In the genomic region with DNA sequence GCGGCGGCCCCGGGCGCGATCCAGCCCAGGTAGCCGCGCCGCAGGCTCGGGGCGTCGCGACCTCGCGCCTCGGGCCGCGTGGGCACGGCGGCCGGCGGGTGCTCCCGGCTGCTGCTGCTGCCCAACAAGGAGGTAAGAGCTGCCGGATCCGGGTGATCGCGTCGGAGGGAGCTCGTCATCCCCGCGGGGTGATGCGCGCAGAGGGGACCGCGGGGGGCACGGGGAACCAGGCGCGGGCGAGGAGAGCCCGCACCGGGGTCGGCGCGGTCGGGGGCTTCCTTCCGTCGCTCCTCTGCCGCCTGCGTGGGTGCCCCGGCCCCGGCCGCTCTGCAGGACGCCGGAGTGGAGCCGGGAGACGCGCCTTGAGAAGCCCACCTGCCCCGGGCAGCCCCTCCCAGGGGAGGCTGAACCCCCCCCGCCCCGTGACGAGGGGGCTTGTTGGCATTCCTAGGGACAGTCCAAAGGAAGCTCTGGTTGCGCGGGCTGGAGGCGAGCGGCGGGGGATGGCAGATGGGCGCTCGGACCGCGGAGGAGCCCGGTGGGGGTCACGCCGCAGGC, we compare ENCODE assay signal across 8 cellular contexts.
DNase-seq lines count a peak whose midpoint lies in the region; ATAC-seq and TF ChIP-seq lines count a peak whose summit lies in the region.

No MANE protein-coding gene starts in this region.

- peak overlapping the region; percentile 94 for H3K4me2 ChIP-seq in Loucy (ENCODE audit: low read depth, low read length, poor library complexity, severe bottlenecking)

- H3K4me1 ChIP-seq in BE2C: peaks cover 9% of the 10 kb centered on the region; the same call in 1 of the 2 replicates
- peaks cover 45% of the 10 kb centered on the region for H3K4me1 ChIP-seq in Loucy (ENCODE audit: insufficient read depth, low read length, poor library complexity, severe bottlenecking)
- H3K4me1 ChIP-seq in body of pancreas: peaks cover 53% of the 10 kb centered on the region

- H3K36me3 ChIP-seq in BE2C: no peaks in the 10 kb centered on the region
- H3K36me3 ChIP-seq in Loucy (ENCODE audit: insufficient read depth, low read length): no peaks in the 10 kb centered on the region
- H3K36me3 ChIP-seq in body of pancreas (replicated peaks in 1 of 2; ENCODE audit: insufficient read depth in 1 of 2, low read depth in 2 of 2): no peaks in the 10 kb centered on the region

- TF ChIP-seq CTCF in BE2C (IDR thresholded peaks at IDR 0.05; ENCODE audit: low read depth, low read length) (no peak), Loucy (conservative IDR thresholded peaks at IDR 0.05; ENCODE audit: low read length) (no peak), body of pancreas (IDR thresholded peaks at IDR 0.05) (no peak)

- intact Hi-C loops in body of pancreas (cut with DNase I): loop anchor here (10.0 kb wide), 1 partner anchor 125 kb away; no protein-coding TSS in a partner anchor

- H3K27me3 ChIP-seq in BE2C: no peaks in the 10 kb centered on the region
- H3K27me3 ChIP-seq in Loucy (ENCODE audit: insufficient read depth, low read length, poor library complexity, severe bottlenecking): no peaks in the 10 kb centered on the region
- H3K27me3 ChIP-seq in body of pancreas: no peaks in the 10 kb centered on the region
- H3K27me3 ChIP-seq in layer of hippocampus (ENCODE audit: control insufficient read depth, insufficient read depth, low read length): no peaks in the 10 kb centered on the region

- H3K79me2 ChIP-seq in Loucy (ENCODE audit: insufficient read depth, low read length): peaks cover 51% of the 10 kb centered on the region

- ATAC-seq in GM21528 (IDR thresholded peaks at IDR 0.05; ENCODE audit: low FRiP score, unreplicated experiment) (peak; percentile 11), body of pancreas (peak; percentile 1), HG03571 (IDR thresholded peaks at IDR 0.05; ENCODE audit: unreplicated experiment) (no peak)

- H2AFZ ChIP-seq in Loucy (ENCODE audit: low read length): 0 out of 2 replicates have a peak overlapping the region, but pooled peaks have one; percentile 70

- H3K9ac ChIP-seq in Loucy (ENCODE audit: low read depth, low read length, poor library complexity, severe bottlenecking): peak overlapping the region; percentile 81

- H3F3A ChIP-seq in Loucy (ENCODE audit: low read depth): peaks cover 4% of the 10 kb centered on the region; the same call in 1 of the 2 replicates

- H3K9me3 ChIP-seq in BE2C (no peaks in the 10 kb centered on the region), Loucy (ENCODE audit: insufficient read depth, low read depth, low read length) (no peaks in the 10 kb centered on the region), body of pancreas (no peaks in the 10 kb centered on the region)

- no peaks in the 10 kb centered on the region for H3K9me2 ChIP-seq in Loucy (replicated peaks; ENCODE audit: low read depth, low read length)

- DNase-seq in BE2C (no peak), body of pancreas (peak in 1 of 4 donors; percentile 32), substantia nigra (lab: John Stamatoyannopoulos, UW) (peak in 8 of 49 donors; percentile 34 to 84 (median 50)), DMS79 treated with DMSO at 0.1 percent for 48 hours (lab: John Stamatoyannopoulos, UW) (no peak)

- H3K4me3 ChIP-seq in BE2C (ENCODE audit: low read depth, low read length): peak overlapping the region; percentile 70
- H3K4me3 ChIP-seq in Loucy (ENCODE audit: low read length, poor library complexity, severe bottlenecking): peak overlapping the region; percentile 91
- H3K4me3 ChIP-seq in body of pancreas: peak overlapping the region; percentile 85 to 89

- WGBS in body of pancreas, 2 donors: 0% methylated on average over 2 to 62 of the region's 72 CpGs

- TF ChIP-seq POLR2A in body of pancreas (IDR thresholded peaks at IDR 0.05): no peak

- H3K27ac ChIP-seq in body of pancreas (peak overlapping the region; percentile 81 to 94 (median 89)), layer of hippocampus (ENCODE audit: low read depth, low read length) (peak overlapping the region; percentile 86), substantia nigra (ENCODE audit: low read depth, low read length, poor library complexity, severe bottlenecking) (peak overlapping the region; percentile 89)

- H4K20me1 ChIP-seq in Loucy (ENCODE audit: insufficient read depth, low read length, poor library complexity, severe bottlenecking): peaks cover 46% of the 10 kb centered on the region
